In genomic region chr15:72927451-72927850, GRCh38 we compare ENCODE assay signal across 13 cellular contexts.
DNase-seq lines count a peak whose midpoint lies in the region; ATAC-seq and TF ChIP-seq lines count a peak whose summit lies in the region.
"Had no signal": no experiment of that assay in that cellular context is flagged by ENCODE, and none has a peak within 500 bp of the region (broad histone marks: within the 10 kb centered on the region; RNA-seq: fewer than 3 reads in every experiment).

No MANE protein-coding gene starts in this region.

- H3K36me3 Mint-ChIP-seq in activated CD4-positive, alpha-beta T cell treated with anti-CD3 and anti-CD28 coated beads, Interleukin-2, amount 10 ng/mL, durations not matched to agents 7 days and 5 days (ENCODE audit: low read depth): no peaks in the 10 kb centered on the region
- no peaks in the 10 kb centered on the region for H3K36me3 Mint-ChIP-seq in activated T-helper 17 cell treated with anti-CD3 and anti-CD28 coated beads, Interleukin-2, amount 50 U/mL, for 72 hours (ENCODE audit: low read depth)

- peak overlapping the region; percentile 32; the same call in 1 of the 2 replicates for H2AFZ ChIP-seq in MM.1S (ENCODE audit: low read length)

- no peak overlapping the region for H3K27ac Mint-ChIP-seq in activated CD4-positive, alpha-beta T cell treated with anti-CD3 and anti-CD28 coated beads, Interleukin-2, amount 10 ng/mL, durations not matched to agents 7 days and 5 days
- peak overlapping the region; percentile 28 for H3K27ac Mint-ChIP-seq in activated T-helper 17 cell treated with anti-CD3 and anti-CD28 coated beads, Interleukin-2, amount 50 U/mL, for 72 hours
- H3K27ac Mint-ChIP-seq: HFFc6 had no signal

- no peaks in the 10 kb centered on the region for H3K9me3 ChIP-seq in MM.1S (replicated peaks; ENCODE audit: insufficient read depth, low read length)
- H3K9me3 ChIP-seq: A549, BE2C had no signal

- no peaks in the 10 kb centered on the region for H3K79me2 ChIP-seq in MM.1S (ENCODE audit: low read length)

- no peaks in the 10 kb centered on the region for H3K9me2 ChIP-seq in MM.1S (replicated peaks; ENCODE audit: insufficient read depth, low read length)

- H3K27me3 ChIP-seq in MM.1S (replicated peaks; ENCODE audit: insufficient read depth, low read length): no peaks in the 10 kb centered on the region

- H4K20me1 ChIP-seq in MM.1S (ENCODE audit: insufficient read depth, low read length): no peaks in the 10 kb centered on the region

- H3F3A ChIP-seq in MM.1S (ENCODE audit: insufficient read depth, low read length): no peaks in the 10 kb centered on the region; the same call in 1 of the 2 replicates

- peak overlapping the region; percentile 36 for H3K4me3 Mint-ChIP-seq in activated CD4-positive, alpha-beta T cell treated with anti-CD3 and anti-CD28 coated beads, Interleukin-2, amount 10 ng/mL, durations not matched to agents 7 days and 5 days
- H3K4me3 Mint-ChIP-seq in activated T-helper 17 cell treated with anti-CD3 and anti-CD28 coated beads, Interleukin-2, amount 50 U/mL, for 72 hours: peak overlapping the region; percentile 22
- H3K4me3 Mint-ChIP-seq: HFFc6 had no signal

- peak overlapping the region; percentile 69 for H3K4me2 ChIP-seq in MM.1S (ENCODE audit: low read depth, low read length)
- H3K4me2 ChIP-seq: A549 had no signal

- H3K4me3 ChIP-seq in MM.1S (ENCODE audit: low read length): peak overlapping the region; percentile 36; the same call in 1 of the 2 replicates
- H3K4me3 ChIP-seq: A549 had no signal

- peaks cover 57% of the 10 kb centered on the region for H3K27me3 Mint-ChIP-seq in activated CD4-positive, alpha-beta T cell treated with anti-CD3 and anti-CD28 coated beads, Interleukin-2, amount 10 ng/mL, durations not matched to agents 7 days and 5 days
- peaks cover 12% of the 10 kb centered on the region for H3K27me3 Mint-ChIP-seq in activated T-helper 17 cell treated with anti-CD3 and anti-CD28 coated beads, Interleukin-2, amount 50 U/mL, for 72 hours

- H3K9ac ChIP-seq in MM.1S (ENCODE audit: low read length): no peak overlapping the region

- ATAC-seq in activated T-helper 17 cell treated with anti-CD3 and anti-CD28 coated beads, Interleukin-2, amount 50 U/mL, for 72 hours (replicated peaks): peak; percentile 56
- ATAC-seq: A549, HepG2 had no signal

- CTCF ChIA-PET in activated CD4-positive, alpha-beta T cell treated with anti-CD3 and anti-CD28 coated beads, Interleukin-2, amount 10 ng/mL, durations not matched to agents 7 days and 5 days (lab: Charles Lee): no interaction called here

- no peak for TF ChIP-seq CTCF in MM.1S (IDR thresholded peaks at IDR 0.05; ENCODE audit: low read length)

- no peaks in the 10 kb centered on the region for H3K4me1 ChIP-seq in MM.1S (ENCODE audit: low read length)
- H3K4me1 ChIP-seq: A549, BE2C had no signal

- no peaks in the 10 kb centered on the region for H3K36me3 ChIP-seq in MM.1S (replicated peaks; ENCODE audit: insufficient read depth, low read length)
- H3K36me3 ChIP-seq: BE2C had no signal

- no peaks in the 10 kb centered on the region for H3K9me3 Mint-ChIP-seq in activated CD4-positive, alpha-beta T cell treated with anti-CD3 and anti-CD28 coated beads, Interleukin-2, amount 10 ng/mL, durations not matched to agents 7 days and 5 days
- no peaks in the 10 kb centered on the region for H3K9me3 Mint-ChIP-seq in activated T-helper 17 cell treated with anti-CD3 and anti-CD28 coated beads, Interleukin-2, amount 50 U/mL, for 72 hours
- H3K9me3 Mint-ChIP-seq: HFFc6 had no signal

- DNase-seq in activated CD4-positive, alpha-beta T cell treated with anti-CD3 and anti-CD28 coated beads, Interleukin-2, amount 10 ng/mL, durations not matched to agents 7 days and 5 days: no peak
- DNase-seq in activated CD4-positive, alpha-beta T cell treated with anti-CD3 and anti-CD28 coated beads for 1 hour: no peak
- no peak for DNase-seq in MM.1S
- DNase-seq in KG1 (lab: John Stamatoyannopoulos, UW): no peak
- DNase-seq in effector CD4-positive, alpha-beta T cell: no peak
- DNase-seq: BE2C, DMS53, HCEC 1CT, HFFc6 had no signal

- H3K4me1 Mint-ChIP-seq in activated CD4-positive, alpha-beta T cell treated with anti-CD3 and anti-CD28 coated beads, Interleukin-2, amount 10 ng/mL, durations not matched to agents 7 days and 5 days: peaks cover 4% of the 10 kb centered on the region
- no peaks in the 10 kb centered on the region for H3K4me1 Mint-ChIP-seq in activated T-helper 17 cell treated with anti-CD3 and anti-CD28 coated beads, Interleukin-2, amount 50 U/mL, for 72 hours

- POLR2A ChIA-PET in activated CD4-positive, alpha-beta T cell treated with anti-CD3 and anti-CD28 coated beads, Interleukin-2, amount 10 ng/mL, durations not matched to agents 7 days and 5 days (lab: Charles Lee): interaction anchor here (0.6 kb wide), 1 partner anchor 732 kb away, joined by 3 read pairs; no protein-coding TSS in a partner anchor

- no peak overlapping the region for H3K27ac ChIP-seq in MM.1S (ENCODE audit: low read length)
- H3K27ac ChIP-seq: A549, C4-2B had no signal
